In the genomic region with DNA sequence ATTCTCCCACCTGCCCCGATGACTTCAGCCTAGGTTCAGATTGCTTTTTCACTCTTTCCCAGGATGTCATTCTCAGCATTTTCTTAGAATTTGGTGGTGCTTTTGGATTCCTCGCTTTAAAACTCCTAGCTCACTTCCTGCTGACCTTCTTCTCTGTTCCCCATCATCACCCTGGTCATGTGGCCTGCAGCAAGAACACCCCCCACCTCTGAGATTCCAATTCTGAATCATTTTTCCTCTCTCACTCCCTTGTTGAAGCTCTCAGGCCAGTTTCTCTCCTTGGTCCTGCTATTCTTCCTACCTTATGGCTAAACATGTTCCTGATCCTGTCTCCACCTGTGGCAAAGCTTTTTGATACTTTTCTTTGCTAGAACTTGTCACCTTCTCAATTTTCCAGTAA, we compare ENCODE assay signal across 19 cellular contexts.
"Had no signal": no experiment of that assay in that cellular context is flagged by ENCODE, and none has a peak within 500 bp of the region (broad histone marks: within the 10 kb centered on the region; RNA-seq: fewer than 3 reads in every experiment).

No MANE protein-coding gene starts in this region.

- H3K27me3 Mint-ChIP-seq: activated CD4-positive, alpha-beta memory T cell treated with anti-CD3 and anti-CD28 coated beads for 36 hours; activated CD8-positive, alpha-beta memory T cell treated with anti-CD3 and anti-CD28 coated beads, Interleukin-2, amount 10 ng/mL, durations not matched to agents 7 days and 5 days; dendritic cell treated with granulocyte-macrophage colony-stimulating factor and Interleukin-4, amounts not matched to agents 40 ng/mL and 50 ng/mL, for 4 days; T-cell; type B pancreatic cell had no signal

- DNase-seq: activated CD4-positive, alpha-beta memory T cell treated with anti-CD3 and anti-CD28 coated beads for 36 hours; activated CD8-positive, alpha-beta memory T cell treated with anti-CD3 and anti-CD28 coated beads, Interleukin-2, amount 10 ng/mL, durations not matched to agents 7 days and 5 days; activated naive CD4-positive, alpha-beta T cell treated with anti-CD3 and anti-CD28 coated beads, Interleukin-2, amount 10 ng/mL, durations not matched to agents 7 days and 5 days; activated T-cell treated with anti-CD3 and anti-CD28 coated beads, Interleukin-2, amount 50 U/mL, for 1 hour; body of pancreas; cerebellar nuclear complex; effector memory CD8-positive, alpha-beta T cell; naive thymus-derived CD4-positive, alpha-beta T cell; sigmoid colon; spleen; stimulated activated naive CD8-positive, alpha-beta T cell treated with anti-CD3 and anti-CD28 coated beads, Interleukin-15, amount 100 ng/mL, for 72 hours; T-cell; T-helper 9 cell; WERI-Rb-1 had no signal

- H3K4me3 Mint-ChIP-seq: activated CD4-positive, alpha-beta memory T cell treated with anti-CD3 and anti-CD28 coated beads for 36 hours; activated CD8-positive, alpha-beta memory T cell treated with anti-CD3 and anti-CD28 coated beads, Interleukin-2, amount 10 ng/mL, durations not matched to agents 7 days and 5 days; activated naive CD4-positive, alpha-beta T cell treated with anti-CD3 and anti-CD28 coated beads, Interleukin-2, amount 10 ng/mL, durations not matched to agents 7 days and 5 days; dendritic cell treated with granulocyte-macrophage colony-stimulating factor and Interleukin-4, amounts not matched to agents 40 ng/mL and 50 ng/mL, for 4 days; effector memory CD8-positive, alpha-beta T cell; naive thymus-derived CD4-positive, alpha-beta T cell; stimulated activated naive CD8-positive, alpha-beta T cell treated with anti-CD3 and anti-CD28 coated beads, Interleukin-15, amount 100 ng/mL, for 72 hours; T-cell; type B pancreatic cell had no signal

- H3K9me3 ChIP-seq: body of pancreas, gastroesophageal sphincter, sigmoid colon, spleen had no signal

- H3K9me3 Mint-ChIP-seq: activated CD4-positive, alpha-beta memory T cell treated with anti-CD3 and anti-CD28 coated beads for 36 hours; activated naive CD4-positive, alpha-beta T cell treated with anti-CD3 and anti-CD28 coated beads, Interleukin-2, amount 10 ng/mL, durations not matched to agents 7 days and 5 days; dendritic cell treated with granulocyte-macrophage colony-stimulating factor and Interleukin-4, amounts not matched to agents 40 ng/mL and 50 ng/mL, for 4 days; effector memory CD8-positive, alpha-beta T cell; naive thymus-derived CD4-positive, alpha-beta T cell; stimulated activated naive CD8-positive, alpha-beta T cell treated with anti-CD3 and anti-CD28 coated beads, Interleukin-15, amount 100 ng/mL, for 72 hours; T-cell; type B pancreatic cell had no signal

- H3K4me3 ChIP-seq: body of pancreas, gastroesophageal sphincter, sigmoid colon, spleen had no signal

- H3K36me3 Mint-ChIP-seq: activated CD4-positive, alpha-beta memory T cell treated with anti-CD3 and anti-CD28 coated beads for 36 hours; activated naive CD4-positive, alpha-beta T cell treated with anti-CD3 and anti-CD28 coated beads, Interleukin-2, amount 10 ng/mL, durations not matched to agents 7 days and 5 days; naive thymus-derived CD4-positive, alpha-beta T cell; T-cell had no signal

- H3K27ac Mint-ChIP-seq: activated CD4-positive, alpha-beta memory T cell treated with anti-CD3 and anti-CD28 coated beads for 36 hours; activated CD8-positive, alpha-beta memory T cell treated with anti-CD3 and anti-CD28 coated beads, Interleukin-2, amount 10 ng/mL, durations not matched to agents 7 days and 5 days; activated naive CD4-positive, alpha-beta T cell treated with anti-CD3 and anti-CD28 coated beads, Interleukin-2, amount 10 ng/mL, durations not matched to agents 7 days and 5 days; dendritic cell treated with granulocyte-macrophage colony-stimulating factor and Interleukin-4, amounts not matched to agents 40 ng/mL and 50 ng/mL, for 4 days; effector memory CD8-positive, alpha-beta T cell; naive thymus-derived CD4-positive, alpha-beta T cell; stimulated activated naive CD8-positive, alpha-beta T cell treated with anti-CD3 and anti-CD28 coated beads, Interleukin-15, amount 100 ng/mL, for 72 hours; T-cell; type B pancreatic cell had no signal

- H3K27ac ChIP-seq: body of pancreas, gastroesophageal sphincter, parathyroid adenoma, sigmoid colon, spleen, WERI-Rb-1 had no signal

- ATAC-seq: activated CD8-positive, alpha-beta memory T cell treated with anti-CD3 and anti-CD28 coated beads, Interleukin-2, amount 10 ng/mL, durations not matched to agents 7 days and 5 days; body of pancreas; effector memory CD8-positive, alpha-beta T cell; gastroesophageal sphincter; left lobe of liver; naive thymus-derived CD4-positive, alpha-beta T cell; stimulated activated naive CD8-positive, alpha-beta T cell treated with anti-CD3 and anti-CD28 coated beads, Interleukin-15, amount 100 ng/mL, for 72 hours; T-cell had no signal

- H3K27me3 ChIP-seq: body of pancreas, gastroesophageal sphincter, sigmoid colon, spleen had no signal

- H3K36me3 ChIP-seq: gastroesophageal sphincter, sigmoid colon, spleen had no signal

- H3K4me1 ChIP-seq: body of pancreas had no signal
